24 cellular contexts compared by ENCODE assay signal in the genomic region with DNA sequence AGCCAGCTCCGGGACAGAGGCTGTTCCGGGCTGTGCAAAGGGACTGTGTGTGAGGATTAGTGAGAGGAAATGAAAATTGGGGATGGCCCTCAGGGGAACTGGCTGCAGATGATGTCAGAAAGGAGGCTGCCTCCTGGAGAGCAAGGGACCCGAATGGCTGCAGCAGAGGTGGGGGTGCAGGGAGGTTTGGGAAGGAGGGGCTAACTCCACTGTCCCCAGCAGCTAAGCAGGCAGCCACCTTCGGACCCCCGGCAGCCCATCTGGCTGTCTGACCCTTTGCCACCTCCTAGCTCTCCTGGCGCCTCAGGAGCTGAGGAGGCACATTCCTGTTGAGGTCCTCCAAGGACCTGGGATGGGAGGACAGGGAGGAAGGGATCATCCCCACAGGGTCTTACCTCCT.
"Had no signal": no experiment of that assay in that cellular context is flagged by ENCODE, and none has a peak within 500 bp of the region (broad histone marks: within the 10 kb centered on the region; RNA-seq: fewer than 3 reads in every experiment).

No MANE protein-coding gene starts in this region.

- H3K27me3 ChIP-seq: cardiac muscle cell, SJCRH30 had no signal

- H3K27me3 Mint-ChIP-seq: activated CD4-positive, alpha-beta T cell treated with anti-CD3 and anti-CD28 coated beads, Interleukin-2, amount 10 ng/mL, durations not matched to agents 24 days and 14 days; activated CD8-positive, alpha-beta T cell treated with anti-CD3 and anti-CD28 coated beads for 36 hours; activated naive CD8-positive, alpha-beta T cell treated with anti-CD3 and anti-CD28 coated beads for 36 hours; activated T-helper 17 cell treated with anti-CD3 and anti-CD28 coated beads, Interleukin-2, amount 50 U/mL, for 72 hours had no signal

- H3K4me1 ChIP-seq: SJCRH30 had no signal

- H3K9me3 Mint-ChIP-seq: activated CD4-positive, alpha-beta T cell treated with anti-CD3 and anti-CD28 coated beads, Interleukin-2, amount 10 ng/mL, durations not matched to agents 24 days and 14 days; activated CD8-positive, alpha-beta T cell treated with anti-CD3 and anti-CD28 coated beads for 36 hours; activated naive CD8-positive, alpha-beta T cell treated with anti-CD3 and anti-CD28 coated beads for 36 hours; activated T-cell treated with anti-CD3 and anti-CD28 coated beads, Interleukin-2, amount 50 U/mL, for 72 hours; activated T-helper 17 cell treated with anti-CD3 and anti-CD28 coated beads, Interleukin-2, amount 50 U/mL, for 72 hours had no signal

- H3K36me3 ChIP-seq: cardiac muscle cell, SJCRH30 had no signal

- FAIRE-seq: TTC549 had no signal

- ATAC-seq: activated CD8-positive, alpha-beta T cell treated with anti-CD3 and anti-CD28 coated beads for 36 hours; activated T-cell treated with anti-CD3 and anti-CD28 coated beads, Interleukin-2, amount 50 U/mL, for 72 hours; activated T-helper 17 cell treated with anti-CD3 and anti-CD28 coated beads, Interleukin-2, amount 50 U/mL, for 72 hours had no signal

- H3K9me3 ChIP-seq: SJCRH30 had no signal

- H3K4me3 Mint-ChIP-seq: activated CD4-positive, alpha-beta T cell treated with anti-CD3 and anti-CD28 coated beads, Interleukin-2, amount 10 ng/mL, durations not matched to agents 24 days and 14 days; activated CD8-positive, alpha-beta T cell treated with anti-CD3 and anti-CD28 coated beads for 36 hours; activated naive CD8-positive, alpha-beta T cell treated with anti-CD3 and anti-CD28 coated beads for 36 hours; activated T-cell treated with anti-CD3 and anti-CD28 coated beads, Interleukin-2, amount 50 U/mL, for 72 hours; activated T-helper 17 cell treated with anti-CD3 and anti-CD28 coated beads, Interleukin-2, amount 50 U/mL, for 72 hours had no signal

- H3K27ac Mint-ChIP-seq: activated CD4-positive, alpha-beta T cell treated with anti-CD3 and anti-CD28 coated beads, Interleukin-2, amount 10 ng/mL, durations not matched to agents 24 days and 14 days; activated CD8-positive, alpha-beta T cell treated with anti-CD3 and anti-CD28 coated beads for 36 hours; activated naive CD8-positive, alpha-beta T cell treated with anti-CD3 and anti-CD28 coated beads for 36 hours; activated T-cell treated with anti-CD3 and anti-CD28 coated beads, Interleukin-2, amount 50 U/mL, for 72 hours; activated T-helper 17 cell treated with anti-CD3 and anti-CD28 coated beads, Interleukin-2, amount 50 U/mL, for 72 hours had no signal

- DNase-seq: activated CD4-positive, alpha-beta T cell treated with anti-CD3 and anti-CD28 coated beads, Interleukin-2, amount 10 ng/mL, durations not matched to agents 24 days and 14 days; activated CD4-positive, alpha-beta T cell treated with anti-CD3 and anti-CD28 coated beads, Interleukin-2, amount 50 U/mL, for 4 hours; activated CD8-positive, alpha-beta T cell treated with anti-CD3 and anti-CD28 coated beads for 36 hours; activated effector memory CD4-positive, alpha-beta T cell treated with anti-CD3 and anti-CD28 coated beads, Interleukin-2, amount 50 U/mL, for 16 hours; activated naive CD4-positive, alpha-beta T cell; activated naive CD4-positive, alpha-beta T cell treated with anti-CD3 and anti-CD28 coated beads, Interleukin-2, amount 50 U/mL, for 16 hours; activated naive CD8-positive, alpha-beta T cell treated with anti-CD3 and anti-CD28 coated beads for 36 hours; activated T-cell treated with anti-CD3 and anti-CD28 coated beads, Interleukin-2, amount 50 U/mL, for 1 hour; activated T-cell treated with anti-CD3 and anti-CD28 coated beads, Interleukin-2, amount 50 U/mL, for 72 hours; amniotic stem cell; aorta; NCI-H1105; NCI-H1417 treated with DMSO at 0.1 percent for 48 hours; NCI-H187 treated with DMSO at 0.1 percent for 48 hours; NCI-H2081; NCI-H345; NCI-H524 treated with DMSO at 0.1 percent for 48 hours; SHP77; T1000 had no signal

- H3K4me3 ChIP-seq: cardiac muscle cell, SJCRH30, SK-N-MC had no signal

- H3K27ac ChIP-seq: cardiac muscle cell, SJCRH30, SK-N-MC had no signal

- H3K36me3 Mint-ChIP-seq: activated naive CD8-positive, alpha-beta T cell treated with anti-CD3 and anti-CD28 coated beads for 36 hours had no signal

- H3K4me1 Mint-ChIP-seq: activated CD4-positive, alpha-beta T cell treated with anti-CD3 and anti-CD28 coated beads, Interleukin-2, amount 10 ng/mL, durations not matched to agents 24 days and 14 days; activated T-helper 17 cell treated with anti-CD3 and anti-CD28 coated beads, Interleukin-2, amount 50 U/mL, for 72 hours had no signal
